8 cellular contexts compared by ENCODE assay signal in the genomic region with DNA sequence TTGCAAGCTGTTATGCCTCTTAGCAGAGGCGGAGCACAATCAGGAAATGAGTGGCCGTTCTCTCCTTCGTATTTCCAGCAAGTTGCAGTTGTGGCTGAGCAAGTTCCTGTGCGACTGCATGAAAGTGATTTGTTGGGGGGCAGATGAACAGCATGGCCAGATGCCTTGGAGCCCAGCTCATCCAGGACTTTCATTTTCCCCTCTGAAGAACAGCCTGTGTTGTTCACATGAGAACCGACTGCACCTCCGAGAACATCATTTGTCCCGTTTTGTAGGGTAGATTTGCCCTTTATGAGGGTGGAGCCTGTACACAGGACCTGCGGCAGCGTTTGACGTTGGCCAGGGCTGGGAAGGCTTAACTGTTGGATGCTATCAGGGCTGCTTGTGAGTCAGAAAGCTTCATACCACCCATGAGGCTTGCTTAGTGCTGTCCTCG. TPM values are rescaled to one million over a fixed set of nuclear protein-coding genes. Genes with fewer than 3 reads are reported as not detected.
A peak's percentile ranks its signal among the peaks of the same experiment; 100 is the strongest.
DNase-seq lines count a peak whose midpoint lies in the region; ATAC-seq, FAIRE-seq and TF ChIP-seq lines count a peak whose summit lies in the region.

No MANE protein-coding gene starts in this region.

- no peak overlapping the region for H2AFZ ChIP-seq in K562 (ENCODE audit: low read depth, low read length)

- TF ChIP-seq CTCF in C4-2B (conservative IDR thresholded peaks at IDR 0.05): no peak
- no peak for TF ChIP-seq CTCF in K562 (IDR thresholded peaks at IDR 0.05 in 2 of 3, conservative IDR thresholded peaks at IDR 0.05 in 1 of 3; ENCODE audit: insufficient read depth in 2 of 3, low read depth in 1 of 3, low read length in 3 of 3)
- TF ChIP-seq CTCF in left lung (IDR thresholded peaks at IDR 0.05): no peak
- no peak for TF ChIP-seq CTCF in testis (IDR thresholded peaks at IDR 0.05)

- H3K4me3 ChIP-seq in K562 (no peak overlapping the region), left lung (peak overlapping the region in 1 of 2 donors; percentile 84), testis (no peak overlapping the region)

- in situ Hi-C loops in K562 (cut with MboI): no loop called here

- peaks cover 47% of the 10 kb centered on the region for H4K20me1 ChIP-seq in K562 (replicated peaks; ENCODE audit: control insufficient read depth, insufficient read depth, low read length)

- H3K9ac ChIP-seq in K562 (ENCODE audit: insufficient read depth in 1 of 2, low read depth in 2 of 2, low read length in 2 of 2): peak overlapping the region in 1 of 2 experiments; percentile 18; a peak in 1 of 4 replicates

- H3K4me2 ChIP-seq in K562 (ENCODE audit: insufficient read depth, low read length): peak overlapping the region; percentile 17; the same call in 1 of the 2 replicates

- H3K9me3 ChIP-seq in K562 (replicated peaks; ENCODE audit: control insufficient read depth, insufficient read depth, low read depth, low read length): no peaks in the 10 kb centered on the region
- no peaks in the 10 kb centered on the region for H3K9me3 ChIP-seq in left lung
- no peaks in the 10 kb centered on the region for H3K9me3 ChIP-seq in testis

- BruUV-seq in K562 (replicated peaks; lab: Mats Ljungman, UMichigan): no TSS peak

- peaks cover 38 to 60% of the 10 kb centered on the region in 2 experiments for H3K4me1 ChIP-seq in K562 (replicated peaks in 1 of 2; ENCODE audit: control insufficient read depth in 2 of 2, insufficient read depth in 2 of 2, low read length in 2 of 2)
- peaks cover 54 to 79% of the 10 kb centered on the region in 2 donors for H3K4me1 ChIP-seq in left lung
- peaks cover 39% of the 10 kb centered on the region for H3K4me1 ChIP-seq in testis

- DNase-seq in T-helper 2 cell: peak in 3 of 5 experiments; percentile 38 to 86 (median 53)
- DNase-seq in K562 (ENCODE audit: extremely low read depth in 1 of 4, low spot score in 3 of 4): peak in 3 of 4 experiments; percentile 22 to 65 (median 30)
- DNase-seq in left lung: no peak
- peak; percentile 49 for DNase-seq in testis
- no peak for DNase-seq in NCI-H2171 (lab: John Stamatoyannopoulos, UW)
- no peak for DNase-seq in DMS53 treated with DMSO at 0.1 percent for 48 hours (lab: John Stamatoyannopoulos, UW; ENCODE audit: unreplicated experiment)

- intact Hi-C loops in K562 (cut with micrococcal nuclease) (loop anchor here (10.0 kb wide), 1 partner anchor 111 kb away; a partner anchor contains a TSS), left lung (cut with DNase I) (no loop called here), testis (cut with DNase I; ENCODE audit: low total_unique reads) (no loop called here)

- no peak for TF ChIP-seq POLR2A in K562 (conservative IDR thresholded peaks at IDR 0.05)
- no peak for TF ChIP-seq POLR2A in testis (IDR thresholded peaks at IDR 0.05)

- TF ChIP-seq EP300 in K562 (IDR thresholded peaks at IDR 0.05; ENCODE audit: low read length): no peak

- ATAC-seq in K562 (peak; percentile 43), left lung (no peak), GM18511 (IDR thresholded peaks at IDR 0.05; ENCODE audit: unreplicated experiment) (no peak)

- TF ChIP-seq RAD21 in K562 (CRISPR knock-in tag; conservative IDR thresholded peaks at IDR 0.05 in 1 of 2, IDR thresholded peaks at IDR 0.05 in 1 of 2): no peak

- H3K27ac ChIP-seq in C4-2B (peak overlapping the region; percentile 82), K562 (ENCODE audit: extremely low read depth, low read depth, low read length) (peak overlapping the region; percentile 55; the same call in 1 of the 3 replicates), left lung (peak overlapping the region; percentile 92 to 99), testis (peak overlapping the region; percentile 36 to 63)

- H3K9me1 ChIP-seq in K562 (ENCODE audit: control insufficient read depth, insufficient read depth, low read length): peaks cover 7% of the 10 kb centered on the region

- no peaks in the 10 kb centered on the region for H3K27me3 ChIP-seq in K562 (ENCODE audit: control insufficient read depth in 2 of 2, insufficient read depth in 2 of 2, low read length in 2 of 2)
- H3K27me3 ChIP-seq in left lung: peaks cover 0 to 19% of the 10 kb centered on the region in 2 donors
- H3K27me3 ChIP-seq in testis: no peaks in the 10 kb centered on the region

- H3K79me2 ChIP-seq in K562 (ENCODE audit: control insufficient read depth, insufficient read depth, low read length): peaks cover 93% of the 10 kb centered on the region

- POLR2A ChIA-PET in K562 (lab: Yijun Ruan, JAX): interaction anchor here (0.6 to 3.0 kb wide), 5 partner anchors 9 to 217 kb away, joined by 3 to 11 read pairs (median 3); a partner anchor contains a TSS

- FAIRE-seq in K562 (lab: Jason Lieb, UNC): peak; percentile 80

- H3K36me3 ChIP-seq in K562 (ENCODE audit: control insufficient read depth, insufficient read depth, low read length): peaks cover 55% of the 10 kb centered on the region; the same call in 2 of the 3 replicates
- H3K36me3 ChIP-seq in left lung: peaks cover 0 to 15% of the 10 kb centered on the region in 2 donors
- H3K36me3 ChIP-seq in testis (ENCODE audit: low read depth, missing control alignments): no peaks in the 10 kb centered on the region

- WGBS in K562 (ENCODE audit: insufficient coverage, low coverage, missing lambda C conversion rate): 5% methylated on average over 11 of the region's 11 CpGs
- WGBS in testis, 2 donors: 43 to 55% methylated on average over 11 of the region's 11 CpGs

- CTCF ChIA-PET in K562 (lab: Yijun Ruan, JAX; ENCODE audit: low intra/inter-chr PET ratio): no interaction called here

TF ChIP-seq in K562, 482 proteins besides CTCF, POLR2A, EP300 and RAD21 (continues in another document):
- TF ChIP-seq, protein P1, sequence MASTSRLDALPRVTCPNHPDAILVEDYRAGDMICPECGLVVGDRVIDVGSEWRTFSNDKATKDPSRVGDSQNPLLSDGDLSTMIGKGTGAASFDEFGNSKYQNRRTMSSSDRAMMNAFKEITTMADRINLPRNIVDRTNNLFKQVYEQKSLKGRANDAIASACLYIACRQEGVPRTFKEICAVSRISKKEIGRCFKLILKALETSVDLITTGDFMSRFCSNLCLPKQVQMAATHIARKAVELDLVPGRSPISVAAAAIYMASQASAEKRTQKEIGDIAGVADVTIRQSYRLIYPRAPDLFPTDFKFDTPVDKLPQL (IDR thresholded peaks at IDR 0.05; ENCODE audit: extremely low read depth, insufficient read length): no peak
- TF ChIP-seq RFX5 (IDR thresholded peaks at IDR 0.05; ENCODE audit: low read depth, low read length) (no peak), GTF2E2 (tag; IDR thresholded peaks at IDR 0.05) (no peak), FOXA3 (CRISPR knock-in tag; conservative IDR thresholded peaks at IDR 0.05 in 1 of 2, IDR thresholded peaks at IDR 0.05 in 1 of 2) (no peak)
- TF ChIP-seq, protein P2, sequence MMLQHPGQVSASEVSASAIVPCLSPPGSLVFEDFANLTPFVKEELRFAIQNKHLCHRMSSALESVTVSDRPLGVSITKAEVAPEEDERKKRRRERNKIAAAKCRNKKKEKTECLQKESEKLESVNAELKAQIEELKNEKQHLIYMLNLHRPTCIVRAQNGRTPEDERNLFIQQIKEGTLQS (IDR thresholded peaks at IDR 0.05): no peak
- TF ChIP-seq, protein P2 (CRISPR knock-in tag; conservative IDR thresholded peaks at IDR 0.05): no peak

RNA-seq across cellular contexts. Expression of a gene that starts 4.4 kb away (rescaled TPM):
- 6.2 and 7.7 TPM in 2 replicates for total RNA-seq in K562 (2011; cell fraction: chromatin; rRNA removed; ENCODE audit: low replicate concordance)
- total RNA-seq in K562 (2011; cell fraction: nucleolus; rRNA removed): 5.0 and 5.5 TPM in 2 replicates
- total RNA-seq in K562 (2011; cell fraction: nucleoplasm; rRNA removed): 4.7 and 5.1 TPM in 2 replicates
- total RNA-seq in K562 (2014; rRNA removed): 9.7 and 14.2 TPM in 2 replicates
- 5.3 and 5.7 TPM in 2 replicates for total RNA-seq in K562 (2014; rRNA removed; fragmentation: Illumina TruSeq; extraction: Trizol)
- 7.2 and 9.2 TPM in 2 replicates for total RNA-seq in K562 (2015; rRNA removed; fragmentation: Illumina TruSeq; extraction: Trizol)
- 27.4 and 28.7 TPM in 2 replicates for total RNA-seq in K562 (2021)
- polyA plus RNA-seq in K562 (2011; rRNA removed): 2.6 and 4.7 TPM in 2 replicates
- 3.8 and 6.1 TPM in 2 replicates for polyA plus RNA-seq in K562 (2011; cell fraction: cytosol; rRNA removed)
- 3.3 and 7.4 TPM in 2 replicates for polyA plus RNA-seq in K562 (2011; cell fraction: nucleus; rRNA removed)
- polyA plus RNA-seq in K562 (2012): 27.9 and 31.0 TPM in 2 replicates
- polyA plus RNA-seq in K562 (2014; fragmentation: Illumina TruSeq; extraction: Trizol): 24.7 and 24.8 TPM in 2 replicates
- polyA plus RNA-seq in K562 (2014; fragmentation: Nextera tagmentation; extraction: Ambion mirVana): 1 to 10 TPM; 3.9 to 4.1 TPM
- 13.1 and 15.3 TPM in 2 replicates for polyA plus RNA-seq in K562 (2014; rRNA removed)
- polyA minus RNA-seq in K562 (2011; rRNA and poly(A)+ RNA removed): 2.8 and 3.2 TPM in 2 replicates
- polyA minus RNA-seq in K562 (2011; cell fraction: cytosol; rRNA and poly(A)+ RNA removed): 9.2 and 11.0 TPM in 2 replicates
- polyA minus RNA-seq in K562 (2011; cell fraction: nucleus; rRNA and poly(A)+ RNA removed): 3.1 and 3.9 TPM in 2 replicates
- 10 to 100 TPM; 43.1 to 49.9 TPM for total RNA-seq in left lung
- 10 to 100 TPM; 36.7 to 44.8 TPM for total RNA-seq in testis
- 50.3 TPM for polyA plus RNA-seq in testis (ENCODE audit: insufficient read depth, low read depth, low replicate concordance)

RNA-seq across cellular contexts. Expression of a gene that starts 58.8 kb away (rescaled TPM):
- total RNA-seq in K562 (2011; cell fraction: chromatin; rRNA removed; ENCODE audit: low replicate concordance): 198 and 514 TPM in 2 replicates
- total RNA-seq in K562 (2011; cell fraction: nucleolus; rRNA removed): 93.2 and 115 TPM in 2 replicates
- 178 and 179 TPM in 2 replicates for total RNA-seq in K562 (2011; cell fraction: nucleoplasm; rRNA removed)
- total RNA-seq in K562 (2014; rRNA removed) (26.0 and 34.0 TPM in 2 replicates), K562 (2014; rRNA removed; fragmentation: Illumina TruSeq; extraction: Trizol) (53.6 and 58.2 TPM in 2 replicates), K562 (2015; rRNA removed; fragmentation: Illumina TruSeq; extraction: Trizol) (44.0 and 45.3 TPM in 2 replicates), K562 (2021) (119 and 126 TPM in 2 replicates), left lung (100 to 1,000 TPM; 101 to 108 TPM), testis (10 to 100 TPM; 71.0 to 82.3 TPM)
- polyA plus RNA-seq in K562 (2011; rRNA removed) (113 and 116 TPM in 2 replicates), K562 (2014; fragmentation: Illumina TruSeq; extraction: Trizol) (101 and 112 TPM in 2 replicates), K562 (2014; fragmentation: Nextera tagmentation; extraction: Ambion mirVana) (10 to 100 TPM; 22.5 to 30.8 TPM), K562 (2014; rRNA removed) (89.3 and 98.7 TPM in 2 replicates), testis (ENCODE audit: insufficient read depth, low read depth, low replicate concordance) (104 TPM)
- polyA plus RNA-seq in K562 (2011; cell fraction: cytosol; rRNA removed): 19.5 and 43.1 TPM in 2 replicates
- 192 and 336 TPM in 2 replicates for polyA plus RNA-seq in K562 (2011; cell fraction: nucleus; rRNA removed)
- polyA plus RNA-seq in K562 (2012): 74.9 and 83.6 TPM in 2 replicates
- polyA minus RNA-seq in K562 (2011; rRNA and poly(A)+ RNA removed): 85.9 and 92.3 TPM in 2 replicates
- 30.6 and 32.8 TPM in 2 replicates for polyA minus RNA-seq in K562 (2011; cell fraction: cytosol; rRNA and poly(A)+ RNA removed)
- polyA minus RNA-seq in K562 (2011; cell fraction: nucleus; rRNA and poly(A)+ RNA removed): 52.5 and 99.1 TPM in 2 replicates

Comparison
In these comparisons a context has a peak if more than half of its experiments do, and no peak if none do; other contexts are left out.
1. DNase-seq: peak in T-helper 2 cell (3 of 5), K562 (3 of 4) and testis (single experiment); none in left lung (0 of 2), NCI-H2171 (single experiment) and DMS53 treated with DMSO at 0.1 percent for 48 hours (single experiment).
2. Peak in every context shown above with its lines, with median percentiles within 50 percentile points of each other: H3K27ac ChIP-seq.